In genomic region chr4:97073194-97073593, GRCh38 we compare ENCODE assay signal across 16 cellular contexts.
"Had no signal": no experiment of that assay in that cellular context is flagged by ENCODE, and none has a peak within 500 bp of the region (broad histone marks: within the 10 kb centered on the region; RNA-seq: fewer than 3 reads in every experiment).

No MANE protein-coding gene starts in this region.

- H3K4me1 Mint-ChIP-seq: activated naive CD4-positive, alpha-beta T cell treated with anti-CD3 and anti-CD28 coated beads, Interleukin-2, amount 10 ng/mL, durations not matched to agents 7 days and 5 days; mesothelial cell of epicardium had no signal

- H3K27ac Mint-ChIP-seq: activated naive CD4-positive, alpha-beta T cell treated with anti-CD3 and anti-CD28 coated beads, Interleukin-2, amount 10 ng/mL, durations not matched to agents 7 days and 5 days; activated T-helper 2 cell treated with anti-CD3 and anti-CD28 coated beads, Interferon-gamma antibody, Interleukin-2, Interleukin-4, amounts not matched to agents 10 μg/mL and 5 μg/mL and 100 μg/mL, durations not matched to agents 14 hours and 24 hours and 36 hours; dendritic cell treated with granulocyte-macrophage colony-stimulating factor and Interleukin-4, amounts not matched to agents 40 ng/mL and 50 ng/mL, for 4 days; effector memory CD8-positive, alpha-beta T cell; mesothelial cell of epicardium; WTC11 had no signal

- H3K27me3 Mint-ChIP-seq: activated naive CD4-positive, alpha-beta T cell treated with anti-CD3 and anti-CD28 coated beads, Interleukin-2, amount 10 ng/mL, durations not matched to agents 7 days and 5 days; dendritic cell treated with granulocyte-macrophage colony-stimulating factor and Interleukin-4, amounts not matched to agents 40 ng/mL and 50 ng/mL, for 4 days; effector memory CD8-positive, alpha-beta T cell had no signal

- DNase-seq: activated CD4-positive, alpha-beta T cell treated with anti-CD3 and anti-CD28 coated beads for 48 hours; activated CD8-positive, alpha-beta memory T cell treated with anti-CD3 and anti-CD28 coated beads for 24 hours; activated naive CD4-positive, alpha-beta T cell treated with anti-CD3 and anti-CD28 coated beads, Interleukin-2, amount 10 ng/mL, durations not matched to agents 7 days and 5 days; activated T-cell treated with anti-CD3 and anti-CD28 coated beads for 4 hours; cerebellar nuclear complex; effector memory CD8-positive, alpha-beta T cell; hypothalamus; left cardiac atrium; lower lobe of right lung; pancreas; stomach; T-helper 9 cell had no signal

- H3K9me3 Mint-ChIP-seq: activated naive CD4-positive, alpha-beta T cell treated with anti-CD3 and anti-CD28 coated beads, Interleukin-2, amount 10 ng/mL, durations not matched to agents 7 days and 5 days; activated T-helper 2 cell treated with anti-CD3 and anti-CD28 coated beads, Interferon-gamma antibody, Interleukin-2, Interleukin-4, amounts not matched to agents 10 μg/mL and 5 μg/mL and 100 μg/mL, durations not matched to agents 14 hours and 24 hours and 36 hours; mesothelial cell of epicardium; WTC11 had no signal

- H3K4me3 Mint-ChIP-seq: activated naive CD4-positive, alpha-beta T cell treated with anti-CD3 and anti-CD28 coated beads, Interleukin-2, amount 10 ng/mL, durations not matched to agents 7 days and 5 days; dendritic cell treated with granulocyte-macrophage colony-stimulating factor and Interleukin-4, amounts not matched to agents 40 ng/mL and 50 ng/mL, for 4 days; effector memory CD8-positive, alpha-beta T cell; mesothelial cell of epicardium; WTC11 had no signal

- H3K36me3 Mint-ChIP-seq: activated naive CD4-positive, alpha-beta T cell treated with anti-CD3 and anti-CD28 coated beads, Interleukin-2, amount 10 ng/mL, durations not matched to agents 7 days and 5 days; mesothelial cell of epicardium; WTC11 had no signal
